In genomic region chr3:105868450-105868744, GRCh38 we compare ENCODE assay signal across 1 cellular context.
TF ChIP-seq lines count a peak whose summit lies in the region.

No MANE protein-coding gene starts in this region.

TF ChIP-seq in WTC11, 78 proteins besides CTCF, POLR2A, EP300 and RAD21 (continued from another document):
- TF ChIP-seq MYBL2 (CRISPR knock-in tag; IDR thresholded peaks at IDR 0.05), result 0 out of 2 replicates have a peak, but pooled peaks have one; percentile 32
- TF ChIP-seq CBFB (CRISPR knock-in tag; IDR thresholded peaks at IDR 0.05; ENCODE audit: low read depth), result no peak
